Comparison of ENCODE assay signal across 14 cellular contexts in genomic region chr6:151661928-151662327, GRCh38.
DNase-seq lines count a peak whose midpoint lies in the region; ATAC-seq, FAIRE-seq and TF ChIP-seq lines count a peak whose summit lies in the region.
"Had no signal": no experiment of that assay in that cellular context is flagged by ENCODE, and none has a peak within 500 bp of the region (broad histone marks: within the 10 kb centered on the region; RNA-seq: fewer than 3 reads in every experiment).

No MANE protein-coding gene starts in this region.

- H3K4me3 Mint-ChIP-seq in T-helper 17 cell = no peak overlapping the region
- no peak overlapping the region for H3K4me3 Mint-ChIP-seq in activated CD8-positive, alpha-beta T cell treated with anti-CD3 and anti-CD28 coated beads for 36 hours
- H3K4me3 Mint-ChIP-seq: activated CD8-positive, alpha-beta T cell treated with anti-CD3 and anti-CD28 coated beads, Interleukin-2, amount 10 ng/mL, durations not matched to agents 7 days and 5 days had no signal

- H3K27ac ChIP-seq in keratinocyte (ENCODE audit: control insufficient read depth, insufficient read depth, low read length) = no peak overlapping the region
- H3K27ac ChIP-seq: sigmoid colon had no signal

- peak in 2 of 3 experiments; percentile 30 to 33 for TF ChIP-seq CTCF in keratinocyte (optimal IDR thresholded peaks at IDR 0.05 in 1 of 3, IDR thresholded peaks at IDR 0.05 in 1 of 3, conservative IDR thresholded peaks at IDR 0.05 in 1 of 3; ENCODE audit: extremely low read depth in 1 of 3, insufficient read depth in 2 of 3, low read length in 3 of 3)
- no peak for TF ChIP-seq CTCF in activated CD8-positive, alpha-beta T cell treated with anti-CD3 and anti-CD28 coated beads for 36 hours (IDR thresholded peaks at IDR 0.05)

- DNase-seq in ELF-1 (ENCODE audit: low read depth, low spot score) (peak; percentile 15), HEK293T (ENCODE audit: extremely low spot score) (peak; percentile 28), T-helper 17 cell (no peak), keratinocyte (ENCODE audit: low read depth, low spot score) (no peak), cardiac septum (ENCODE audit: low spot score) (no peak)
- DNase-seq in stimulated activated naive CD4-positive, alpha-beta T cell treated with Interleukin-2 at 50 U/mL for 16 hours (lab: John Stamatoyannopoulos, UW) = no peak
- DNase-seq in activated CD8-positive, alpha-beta T cell treated with anti-CD3 and anti-CD28 coated beads for 36 hours = no peak
- DNase-seq: activated CD8-positive, alpha-beta T cell treated with anti-CD3 and anti-CD28 coated beads, Interleukin-2, amount 10 ng/mL, durations not matched to agents 7 days and 5 days; activated naive CD4-positive, alpha-beta T cell treated with anti-CD3 and anti-CD28 coated beads, Interleukin-2, amount 50 U/mL, for 16 hours; GF-D8; NCI-H2081 treated with DMSO at 0.1 percent for 48 hours; sigmoid colon had no signal

- H3K27me3 Mint-ChIP-seq in T-helper 17 cell = peaks cover 39% of the 10 kb centered on the region
- H3K27me3 Mint-ChIP-seq in activated CD8-positive, alpha-beta T cell treated with anti-CD3 and anti-CD28 coated beads for 36 hours = peaks cover 3% of the 10 kb centered on the region

- no peaks in the 10 kb centered on the region for H3K27me3 ChIP-seq in keratinocyte (ENCODE audit: control insufficient read depth, extremely low read depth, insufficient read depth, low read length)
- H3K27me3 ChIP-seq: sigmoid colon had no signal

- no peaks in the 10 kb centered on the region for H3K36me3 ChIP-seq in keratinocyte (ENCODE audit: control insufficient read depth in 2 of 2, extremely low read depth in 1 of 2, insufficient read depth in 2 of 2, low read length in 2 of 2)
- H3K36me3 ChIP-seq: sigmoid colon had no signal

- no peak overlapping the region for H2AFZ ChIP-seq in keratinocyte (ENCODE audit: control insufficient read depth, low read length)

- no peaks in the 10 kb centered on the region for H3K9me3 Mint-ChIP-seq in activated CD8-positive, alpha-beta T cell treated with anti-CD3 and anti-CD28 coated beads for 36 hours

- no peak overlapping the region for H3K4me3 ChIP-seq in keratinocyte (ENCODE audit: control insufficient read depth in 2 of 3, extremely low read depth in 1 of 3, insufficient read depth in 2 of 3, low read depth in 1 of 3, low read length in 3 of 3)

- CTCF ChIA-PET in HEK293T (lab: Yijun Ruan, JAX) = interaction anchor here (1.2 to 1.4 kb wide), 2 partner anchors 14 to 103 kb away, joined by 3 to 5 read pairs; no protein-coding TSS in a partner anchor
- CTCF ChIA-PET in activated CD8-positive, alpha-beta T cell treated with anti-CD3 and anti-CD28 coated beads for 36 hours (lab: Charles Lee) = no interaction called here

- no peak for FAIRE-seq in keratinocyte (lab: Jason Lieb, UNC)
- FAIRE-seq: islet of Langerhans had no signal

- peak overlapping the region; percentile 51 for H3K27ac Mint-ChIP-seq in T-helper 17 cell
- no peak overlapping the region for H3K27ac Mint-ChIP-seq in activated CD8-positive, alpha-beta T cell treated with anti-CD3 and anti-CD28 coated beads for 36 hours
- H3K27ac Mint-ChIP-seq: activated CD8-positive, alpha-beta T cell treated with anti-CD3 and anti-CD28 coated beads, Interleukin-2, amount 10 ng/mL, durations not matched to agents 7 days and 5 days had no signal

- intact Hi-C loops in cardiac septum (cut with DNase I) = no loop called here
- intact Hi-C loops in activated CD8-positive, alpha-beta T cell treated with anti-CD3 and anti-CD28 coated beads for 36 hours (cut with micrococcal nuclease) = no loop called here

- H3K79me2 ChIP-seq in keratinocyte (ENCODE audit: control insufficient read depth, insufficient read depth, low read length) = no peaks in the 10 kb centered on the region

- ATAC-seq in T-helper 17 cell = no peak
- no peak for ATAC-seq in activated CD4-positive, CD25-positive, alpha-beta regulatory T cell treated with anti-CD3 and anti-CD28 coated beads, Interleukin-2, amount 50 U/mL, for 24 hours
- no peak for ATAC-seq in activated CD8-positive, alpha-beta T cell treated with anti-CD3 and anti-CD28 coated beads for 36 hours
- ATAC-seq: activated CD8-positive, alpha-beta T cell treated with anti-CD3 and anti-CD28 coated beads, Interleukin-2, amount 10 ng/mL, durations not matched to agents 7 days and 5 days had no signal

- H3K9me1 ChIP-seq in keratinocyte (ENCODE audit: control insufficient read depth, extremely low read depth, insufficient read depth, low read length) = no peaks in the 10 kb centered on the region

- H3K4me1 Mint-ChIP-seq in T-helper 17 cell = no peaks in the 10 kb centered on the region
- H3K4me1 Mint-ChIP-seq in activated CD8-positive, alpha-beta T cell treated with anti-CD3 and anti-CD28 coated beads for 36 hours (ENCODE audit: low read depth) = no peaks in the 10 kb centered on the region

- H3K4me1 ChIP-seq in keratinocyte (ENCODE audit: control insufficient read depth, extremely low read depth, insufficient read depth, low read length) = no peaks in the 10 kb centered on the region

- H3K9me3 ChIP-seq in T-helper 17 cell (ENCODE audit: control insufficient read depth, low read length, poor library complexity, severe bottlenecking) (no peaks in the 10 kb centered on the region), keratinocyte (ENCODE audit: control insufficient read depth, low read depth, low read length) (no peaks in the 10 kb centered on the region)
- H3K9me3 ChIP-seq: sigmoid colon had no signal

- no peak overlapping the region for H3K9ac ChIP-seq in keratinocyte (ENCODE audit: control insufficient read depth, extremely low read depth, insufficient read depth, low read length)

- dilution Hi-C loops in keratinocyte (cut with MboI; ENCODE audit: extremely low pct_ligation_motif_present, low sequenced_read_pairs) = no loop called here

- H3K4me2 ChIP-seq in keratinocyte (ENCODE audit: control insufficient read depth, extremely low read depth, insufficient read depth, low read depth, low read length) = no peak overlapping the region

- no peaks in the 10 kb centered on the region for H3K36me3 Mint-ChIP-seq in T-helper 17 cell (ENCODE audit: low read depth)
- no peaks in the 10 kb centered on the region for H3K36me3 Mint-ChIP-seq in activated CD8-positive, alpha-beta T cell treated with anti-CD3 and anti-CD28 coated beads for 36 hours (ENCODE audit: low read depth)

- no peaks in the 10 kb centered on the region for H4K20me1 ChIP-seq in keratinocyte (ENCODE audit: control insufficient read depth, extremely low read depth, insufficient read depth, low read length)

- POLR2A ChIA-PET in HEK293T (lab: Yijun Ruan, JAX) = no interaction called here
- POLR2A ChIA-PET in activated CD8-positive, alpha-beta T cell treated with anti-CD3 and anti-CD28 coated beads for 36 hours (lab: Charles Lee) = no interaction called here

TF ChIP-seq in HEK293T, 16 proteins besides CTCF, POLR2A, EP300 and RAD21:
- TF ChIP-seq FOXM1 (IDR thresholded peaks at IDR 0.05; ENCODE audit: borderline replicate concordance) (no peak), FOXK2 (IDR thresholded peaks at IDR 0.05) (no peak)

Comparison
In these comparisons a context has a peak if more than half of its experiments do, and no peak if none do; other contexts are left out.
1. DNase-seq: peak in ELF-1 (single experiment) and HEK293T (single experiment); none in T-helper 17 cell (0 of 3), keratinocyte (single experiment), stimulated activated naive CD4-positive, alpha-beta T cell treated with Interleukin-2 at 50 U/mL for 16 hours (single experiment), cardiac septum (single experiment) and activated CD8-positive, alpha-beta T cell treated with anti-CD3 and anti-CD28 coated beads for 36 hours (single experiment).